Comparison of ENCODE assay signal across 1 cellular context in the genomic region with DNA sequence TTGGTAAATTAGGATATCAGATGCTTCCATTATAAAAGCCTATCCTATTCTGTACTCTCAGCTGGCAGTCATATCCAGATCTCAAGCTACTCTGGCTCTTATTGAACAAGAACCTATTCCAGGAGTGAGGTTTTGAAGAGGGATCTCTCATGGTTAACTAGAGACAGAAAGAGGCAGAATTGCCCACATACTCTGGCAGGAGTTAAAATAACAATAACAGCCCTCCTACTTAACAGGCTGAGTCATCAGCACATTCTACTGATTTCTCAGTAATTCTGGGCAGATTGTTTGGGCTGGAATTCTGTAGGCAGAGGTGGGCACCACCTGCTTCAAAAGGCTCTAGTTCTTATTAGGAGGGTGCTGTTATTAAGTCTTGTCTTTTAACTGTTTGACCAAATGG.
TF ChIP-seq lines count a peak whose summit lies in the region.

No MANE protein-coding gene starts in this region.

TF ChIP-seq in SK-N-SH, 30 proteins besides CTCF, POLR2A, EP300 and RAD21 (continued from another document):
- TF ChIP-seq, protein P1, sequence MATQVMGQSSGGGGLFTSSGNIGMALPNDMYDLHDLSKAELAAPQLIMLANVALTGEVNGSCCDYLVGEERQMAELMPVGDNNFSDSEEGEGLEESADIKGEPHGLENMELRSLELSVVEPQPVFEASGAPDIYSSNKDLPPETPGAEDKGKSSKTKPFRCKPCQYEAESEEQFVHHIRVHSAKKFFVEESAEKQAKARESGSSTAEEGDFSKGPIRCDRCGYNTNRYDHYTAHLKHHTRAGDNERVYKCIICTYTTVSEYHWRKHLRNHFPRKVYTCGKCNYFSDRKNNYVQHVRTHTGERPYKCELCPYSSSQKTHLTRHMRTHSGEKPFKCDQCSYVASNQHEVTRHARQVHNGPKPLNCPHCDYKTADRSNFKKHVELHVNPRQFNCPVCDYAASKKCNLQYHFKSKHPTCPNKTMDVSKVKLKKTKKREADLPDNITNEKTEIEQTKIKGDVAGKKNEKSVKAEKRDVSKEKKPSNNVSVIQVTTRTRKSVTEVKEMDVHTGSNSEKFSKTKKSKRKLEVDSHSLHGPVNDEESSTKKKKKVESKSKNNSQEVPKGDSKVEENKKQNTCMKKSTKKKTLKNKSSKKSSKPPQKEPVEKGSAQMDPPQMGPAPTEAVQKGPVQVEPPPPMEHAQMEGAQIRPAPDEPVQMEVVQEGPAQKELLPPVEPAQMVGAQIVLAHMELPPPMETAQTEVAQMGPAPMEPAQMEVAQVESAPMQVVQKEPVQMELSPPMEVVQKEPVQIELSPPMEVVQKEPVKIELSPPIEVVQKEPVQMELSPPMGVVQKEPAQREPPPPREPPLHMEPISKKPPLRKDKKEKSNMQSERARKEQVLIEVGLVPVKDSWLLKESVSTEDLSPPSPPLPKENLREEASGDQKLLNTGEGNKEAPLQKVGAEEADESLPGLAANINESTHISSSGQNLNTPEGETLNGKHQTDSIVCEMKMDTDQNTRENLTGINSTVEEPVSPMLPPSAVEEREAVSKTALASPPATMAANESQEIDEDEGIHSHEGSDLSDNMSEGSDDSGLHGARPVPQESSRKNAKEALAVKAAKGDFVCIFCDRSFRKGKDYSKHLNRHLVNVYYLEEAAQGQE (IDR thresholded peaks at IDR 0.05; ENCODE audit: low read depth, low read length): no peak
- TF ChIP-seq SIN3A (IDR thresholded peaks at IDR 0.05; ENCODE audit: borderline replicate concordance, low read depth, low read length): no peak
- TF ChIP-seq, protein P2, sequence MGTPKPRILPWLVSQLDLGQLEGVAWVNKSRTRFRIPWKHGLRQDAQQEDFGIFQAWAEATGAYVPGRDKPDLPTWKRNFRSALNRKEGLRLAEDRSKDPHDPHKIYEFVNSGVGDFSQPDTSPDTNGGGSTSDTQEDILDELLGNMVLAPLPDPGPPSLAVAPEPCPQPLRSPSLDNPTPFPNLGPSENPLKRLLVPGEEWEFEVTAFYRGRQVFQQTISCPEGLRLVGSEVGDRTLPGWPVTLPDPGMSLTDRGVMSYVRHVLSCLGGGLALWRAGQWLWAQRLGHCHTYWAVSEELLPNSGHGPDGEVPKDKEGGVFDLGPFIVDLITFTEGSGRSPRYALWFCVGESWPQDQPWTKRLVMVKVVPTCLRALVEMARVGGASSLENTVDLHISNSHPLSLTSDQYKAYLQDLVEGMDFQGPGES (IDR thresholded peaks at IDR 0.05; ENCODE audit: low read depth, low read length): no peak
- no peak for TF ChIP-seq CHD2 (IDR thresholded peaks at IDR 0.05; ENCODE audit: low read length, partially characterized antibody)
- no peak for TF ChIP-seq SMC3 (IDR thresholded peaks at IDR 0.05; ENCODE audit: low read depth, low read length)
- no peak for TF ChIP-seq TAF1 (IDR thresholded peaks at IDR 0.05; ENCODE audit: borderline replicate concordance, low read depth, low read length)
- no peak for TF ChIP-seq RCOR1 (IDR thresholded peaks at IDR 0.05; ENCODE audit: low read length)
- TF ChIP-seq TCF12 (IDR thresholded peaks at IDR 0.05): peak; percentile 59
- no peak for TF ChIP-seq EZH2phosphoT487 (IDR thresholded peaks at IDR 0.05; ENCODE audit: borderline replicate concordance, low read depth)
- TF ChIP-seq, protein P3, sequence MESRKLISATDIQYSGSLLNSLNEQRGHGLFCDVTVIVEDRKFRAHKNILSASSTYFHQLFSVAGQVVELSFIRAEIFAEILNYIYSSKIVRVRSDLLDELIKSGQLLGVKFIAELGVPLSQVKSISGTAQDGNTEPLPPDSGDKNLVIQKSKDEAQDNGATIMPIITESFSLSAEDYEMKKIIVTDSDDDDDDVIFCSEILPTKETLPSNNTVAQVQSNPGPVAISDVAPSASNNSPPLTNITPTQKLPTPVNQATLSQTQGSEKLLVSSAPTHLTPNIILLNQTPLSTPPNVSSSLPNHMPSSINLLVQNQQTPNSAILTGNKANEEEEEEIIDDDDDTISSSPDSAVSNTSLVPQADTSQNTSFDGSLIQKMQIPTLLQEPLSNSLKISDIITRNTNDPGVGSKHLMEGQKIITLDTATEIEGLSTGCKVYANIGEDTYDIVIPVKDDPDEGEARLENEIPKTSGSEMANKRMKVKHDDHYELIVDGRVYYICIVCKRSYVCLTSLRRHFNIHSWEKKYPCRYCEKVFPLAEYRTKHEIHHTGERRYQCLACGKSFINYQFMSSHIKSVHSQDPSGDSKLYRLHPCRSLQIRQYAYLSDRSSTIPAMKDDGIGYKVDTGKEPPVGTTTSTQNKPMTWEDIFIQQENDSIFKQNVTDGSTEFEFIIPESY (IDR thresholded peaks at IDR 0.05; ENCODE audit: borderline replicate concordance, low read depth): no peak
- TF ChIP-seq JUND (IDR thresholded peaks at IDR 0.05): peak; percentile 51
- TF ChIP-seq RXRA (IDR thresholded peaks at IDR 0.05; ENCODE audit: borderline replicate concordance, low read depth): no peak
- TF ChIP-seq MXI1 (IDR thresholded peaks at IDR 0.05; ENCODE audit: low read depth, low read length): no peak
- TF ChIP-seq, protein P4, sequence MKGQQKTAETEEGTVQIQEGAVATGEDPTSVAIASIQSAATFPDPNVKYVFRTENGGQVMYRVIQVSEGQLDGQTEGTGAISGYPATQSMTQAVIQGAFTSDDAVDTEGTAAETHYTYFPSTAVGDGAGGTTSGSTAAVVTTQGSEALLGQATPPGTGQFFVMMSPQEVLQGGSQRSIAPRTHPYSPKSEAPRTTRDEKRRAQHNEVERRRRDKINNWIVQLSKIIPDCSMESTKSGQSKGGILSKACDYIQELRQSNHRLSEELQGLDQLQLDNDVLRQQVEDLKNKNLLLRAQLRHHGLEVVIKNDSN (IDR thresholded peaks at IDR 0.05; ENCODE audit: borderline replicate concordance, low read depth): no peak
- no peak for TF ChIP-seq YY1 (IDR thresholded peaks at IDR 0.05; ENCODE audit: low read depth)
- no peak for TF ChIP-seq NRF1 (IDR thresholded peaks at IDR 0.05; ENCODE audit: low read depth, low read length)
- no peak for TF ChIP-seq MEF2A (IDR thresholded peaks at IDR 0.05; ENCODE audit: borderline replicate concordance, low read depth)
- TF ChIP-seq, protein P5, sequence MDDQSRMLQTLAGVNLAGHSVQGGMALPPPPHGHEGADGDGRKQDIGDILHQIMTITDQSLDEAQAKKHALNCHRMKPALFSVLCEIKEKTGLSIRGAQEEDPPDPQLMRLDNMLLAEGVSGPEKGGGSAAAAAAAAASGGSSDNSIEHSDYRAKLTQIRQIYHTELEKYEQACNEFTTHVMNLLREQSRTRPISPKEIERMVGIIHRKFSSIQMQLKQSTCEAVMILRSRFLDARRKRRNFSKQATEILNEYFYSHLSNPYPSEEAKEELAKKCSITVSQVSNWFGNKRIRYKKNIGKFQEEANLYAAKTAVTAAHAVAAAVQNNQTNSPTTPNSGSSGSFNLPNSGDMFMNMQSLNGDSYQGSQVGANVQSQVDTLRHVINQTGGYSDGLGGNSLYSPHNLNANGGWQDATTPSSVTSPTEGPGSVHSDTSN (IDR thresholded peaks at IDR 0.05): no peak
- TF ChIP-seq, protein P6, sequence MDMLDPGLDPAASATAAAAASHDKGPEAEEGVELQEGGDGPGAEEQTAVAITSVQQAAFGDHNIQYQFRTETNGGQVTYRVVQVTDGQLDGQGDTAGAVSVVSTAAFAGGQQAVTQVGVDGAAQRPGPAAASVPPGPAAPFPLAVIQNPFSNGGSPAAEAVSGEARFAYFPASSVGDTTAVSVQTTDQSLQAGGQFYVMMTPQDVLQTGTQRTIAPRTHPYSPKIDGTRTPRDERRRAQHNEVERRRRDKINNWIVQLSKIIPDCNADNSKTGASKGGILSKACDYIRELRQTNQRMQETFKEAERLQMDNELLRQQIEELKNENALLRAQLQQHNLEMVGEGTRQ (IDR thresholded peaks at IDR 0.05; ENCODE audit: borderline replicate concordance, low read depth, low read length): no peak
